In genomic region chr5:38615042-38615441, GRCh38 we compare ENCODE assay signal across 22 cellular contexts. TPM values are rescaled to one million over a fixed set of nuclear protein-coding genes. Genes with fewer than 3 reads are reported as not detected.
"Had no signal": no experiment of that assay in that cellular context is flagged by ENCODE, and none has a peak within 500 bp of the region (broad histone marks: within the 10 kb centered on the region; RNA-seq: fewer than 3 reads in every experiment).

No MANE protein-coding gene starts in this region.

- H3K4me1 ChIP-seq: foreskin keratinocyte, spleen had no signal

- H3K36me3 Mint-ChIP-seq: stimulated activated memory B cell treated with anti-CD40 and anti-IgM and Interleukin-4, amounts not matched to agents 10 μg/mL and 1 μg/mL and 100 μg/mL, for 72 hours had no signal

- H3K4me3 Mint-ChIP-seq: dendritic cell treated with granulocyte-macrophage colony-stimulating factor and Interleukin-4, amounts not matched to agents 40 ng/mL and 50 ng/mL, for 4 days; effector memory CD8-positive, alpha-beta T cell; immature natural killer cell; naive thymus-derived CD8-positive, alpha-beta T cell; stimulated activated memory B cell treated with anti-CD40 and anti-IgM and Interleukin-4, amounts not matched to agents 10 μg/mL and 1 μg/mL and 100 μg/mL, for 72 hours; stimulated activated naive CD8-positive, alpha-beta T cell treated with anti-CD3 and anti-CD28 coated beads, Interleukin-15, Interleukin-2, amounts not matched to agents 100 ng/mL and 50 ng/mL, for 24 hours had no signal

- FAIRE-seq: colon, kidney had no signal

- H3K36me3 ChIP-seq: neutrophil, spleen, thoracic aorta had no signal

- H3K4me1 Mint-ChIP-seq: immature natural killer cell; naive thymus-derived CD8-positive, alpha-beta T cell; stimulated activated memory B cell treated with anti-CD40 and anti-IgM and Interleukin-4, amounts not matched to agents 10 μg/mL and 1 μg/mL and 100 μg/mL, for 72 hours had no signal

- H3K27me3 Mint-ChIP-seq: effector memory CD8-positive, alpha-beta T cell; stimulated activated memory B cell treated with anti-CD40 and anti-IgM and Interleukin-4, amounts not matched to agents 10 μg/mL and 1 μg/mL and 100 μg/mL, for 72 hours had no signal

- H3K9me3 ChIP-seq: neutrophil, thoracic aorta had no signal

- H3K4me3 ChIP-seq: mucosa of descending colon, spleen, thoracic aorta had no signal

- H3K27ac Mint-ChIP-seq: dendritic cell treated with granulocyte-macrophage colony-stimulating factor and Interleukin-4, amounts not matched to agents 40 ng/mL and 50 ng/mL, for 4 days; effector memory CD8-positive, alpha-beta T cell; immature natural killer cell; naive thymus-derived CD8-positive, alpha-beta T cell; stimulated activated memory B cell treated with anti-CD40 and anti-IgM and Interleukin-4, amounts not matched to agents 10 μg/mL and 1 μg/mL and 100 μg/mL, for 72 hours; stimulated activated naive CD8-positive, alpha-beta T cell treated with anti-CD3 and anti-CD28 coated beads, Interleukin-15, Interleukin-2, amounts not matched to agents 100 ng/mL and 50 ng/mL, for 24 hours had no signal

- ATAC-seq: effector memory CD8-positive, alpha-beta T cell; foreskin keratinocyte; mucosa of descending colon; naive thymus-derived CD8-positive, alpha-beta T cell; stimulated activated memory B cell treated with anti-CD40 and anti-IgM and Interleukin-4, amounts not matched to agents 10 μg/mL and 1 μg/mL and 100 μg/mL, for 72 hours had no signal

- DNase-seq: cerebellar nuclear complex; effector memory CD8-positive, alpha-beta T cell; foreskin keratinocyte; immature natural killer cell; kidney; left cardiac atrium; left ventricle myocardium superior; mammary epithelial cell; mucosa of descending colon; naive thymus-derived CD8-positive, alpha-beta T cell; posterior cingulate gyrus; spleen; stimulated activated CD4-positive, alpha-beta T cell treated with anti-CD3 and anti-CD28 coated beads, Interleukin-15, amount 100 ng/mL, for 24 hours; stimulated activated CD4-positive, alpha-beta T cell treated with anti-CD3 and anti-CD28 coated beads, Interleukin-1b, Interleukin-23, amount 100 ng/mL, for 48 hours; stimulated activated CD4-positive, alpha-beta T cell treated with anti-CD3 and anti-CD28 coated beads, Interleukin-4, amount 100 ng/mL, for 24 hours; trophoblast cell had no signal

- H3K27ac ChIP-seq: foreskin keratinocyte, neutrophil, thoracic aorta had no signal

- H3K27me3 ChIP-seq: neutrophil, spleen had no signal

RNA-seq across cellular contexts. Expression of gene LIFR, which starts 58.6 kb away (rescaled TPM):
- total RNA-seq: naive thymus-derived CD8-positive, alpha-beta T cell had no signal
- polyA plus RNA-seq: immature natural killer cell; naive thymus-derived CD8-positive, alpha-beta T cell had no signal
